28 cellular contexts compared by ENCODE assay signal in genomic region chr10:48541144-48541795, GRCh38.
DNase-seq lines count a peak whose midpoint lies in the region; ATAC-seq and TF ChIP-seq lines count a peak whose summit lies in the region.
"Had no signal": no experiment of that assay in that cellular context is flagged by ENCODE, and none has a peak within 500 bp of the region (broad histone marks: within the 10 kb centered on the region; RNA-seq: fewer than 3 reads in every experiment).

No MANE protein-coding gene starts in this region.

- DNase-seq in cardiac septum (ENCODE audit: low spot score) (peak; percentile 69), heart left ventricle (no peak), islet precursor cell (peak; percentile 59), aorta (no peak), breast epithelium (ENCODE audit: low spot score in 2 of 2) (no peak)
- DNase-seq in activated T-helper 2 cell treated with anti-CD3 and anti-CD28 coated beads, Interferon-gamma antibody, Interleukin-2, Interleukin-4, amounts not matched to agents 10 μg/mL and 5 μg/mL and 100 μg/mL, durations not matched to agents 14 hours and 24 hours and 36 hours (ENCODE audit: low spot score) = no peak
- DNase-seq: activated CD4-positive, CD25-positive, alpha-beta regulatory T cell; CD4-positive, alpha-beta memory T cell; cerebellar nuclear complex; GOT3; midbrain; naive thymus-derived CD8-positive, alpha-beta T cell; NCI-H1694 treated with DMSO at 0.1 percent for 48 hours; NCI-H2171; NCI-H524; pancreas; PC-3; Right ventricle myocardium superior; spleen; stimulated activated CD4-positive, alpha-beta T cell treated with anti-CD3 and anti-CD28 coated beads, Interleukin-2, amount 100 ng/mL, for 48 hours; SW 1271; T-helper 9 cell; uterus had no signal

- H3K9me3 ChIP-seq in heart left ventricle (no peaks in the 10 kb centered on the region), aorta (ENCODE audit: control insufficient read depth, low read length) (no peaks in the 10 kb centered on the region), breast epithelium (no peaks in the 10 kb centered on the region)
- H3K9me3 ChIP-seq: pancreas, right atrium auricular region, spleen, uterus had no signal

- no peaks in the 10 kb centered on the region for H3K9me3 Mint-ChIP-seq in activated T-helper 2 cell treated with anti-CD3 and anti-CD28 coated beads, Interferon-gamma antibody, Interleukin-2, Interleukin-4, amounts not matched to agents 10 μg/mL and 5 μg/mL and 100 μg/mL, durations not matched to agents 14 hours and 24 hours and 36 hours
- H3K9me3 Mint-ChIP-seq: activated naive CD4-positive, alpha-beta T cell treated with anti-CD3 and anti-CD28 coated beads, Interleukin-2, amount 50 U/mL, for 72 hours; activated T-helper 17 cell treated with anti-CD3 and anti-CD28 coated beads, Interleukin-2, amount 50 U/mL, for 72 hours; naive thymus-derived CD8-positive, alpha-beta T cell had no signal

- H3K4me1 Mint-ChIP-seq in activated T-helper 2 cell treated with anti-CD3 and anti-CD28 coated beads, Interferon-gamma antibody, Interleukin-2, Interleukin-4, amounts not matched to agents 10 μg/mL and 5 μg/mL and 100 μg/mL, durations not matched to agents 14 hours and 24 hours and 36 hours (ENCODE audit: low read depth) = no peaks in the 10 kb centered on the region
- H3K4me1 Mint-ChIP-seq: activated T-helper 17 cell treated with anti-CD3 and anti-CD28 coated beads, Interleukin-2, amount 50 U/mL, for 72 hours; CD4-positive, alpha-beta memory T cell; naive thymus-derived CD8-positive, alpha-beta T cell had no signal

- H3K27ac ChIP-seq in heart left ventricle = no peak overlapping the region
- no peak overlapping the region for H3K27ac ChIP-seq in aorta (ENCODE audit: low read depth in 1 of 2, low read length in 2 of 2)
- no peak overlapping the region for H3K27ac ChIP-seq in breast epithelium
- H3K27ac ChIP-seq: pancreas, right atrium auricular region, spleen, uterus had no signal

- H3K4me3 Mint-ChIP-seq in activated T-helper 2 cell treated with anti-CD3 and anti-CD28 coated beads, Interferon-gamma antibody, Interleukin-2, Interleukin-4, amounts not matched to agents 10 μg/mL and 5 μg/mL and 100 μg/mL, durations not matched to agents 14 hours and 24 hours and 36 hours (ENCODE audit: low read depth) = no peak overlapping the region
- H3K4me3 Mint-ChIP-seq: activated T-helper 17 cell treated with anti-CD3 and anti-CD28 coated beads, Interleukin-2, amount 50 U/mL, for 72 hours; CD4-positive, alpha-beta memory T cell; naive thymus-derived CD8-positive, alpha-beta T cell had no signal

- intact Hi-C loops in cardiac septum (cut with DNase I) = no loop called here
- intact Hi-C loops in heart left ventricle (cut with DNase I) = no loop called here
- intact Hi-C loops in aorta (cut with DNase I) = loop anchor here in 1 of 2 donors (10.0 kb wide), 1 partner anchor 176 kb away; no protein-coding TSS in a partner anchor
- intact Hi-C loops in breast epithelium (cut with DNase I; ENCODE audit: low total_unique reads) = no loop called here
- intact Hi-C loops in activated T-helper 2 cell treated with anti-CD3 and anti-CD28 coated beads, Interferon-gamma antibody, Interleukin-2, Interleukin-4, amounts not matched to agents 10 μg/mL and 5 μg/mL and 100 μg/mL, durations not matched to agents 14 hours and 24 hours and 36 hours (cut with micrococcal nuclease) = no loop called here

- TF ChIP-seq CTCF in heart left ventricle (IDR thresholded peaks at IDR 0.05) = no peak
- no peak for TF ChIP-seq CTCF in breast epithelium (IDR thresholded peaks at IDR 0.05)

- H3K4me3 ChIP-seq in heart left ventricle (no peak overlapping the region), aorta (ENCODE audit: low read length in 2 of 2) (no peak overlapping the region), breast epithelium (no peak overlapping the region)
- H3K4me3 ChIP-seq: pancreas, right atrium auricular region, spleen, uterus had no signal

- WGBS in heart left ventricle, 4 donors = 85 to 88% (median 86%) methylated on average over 7 of the region's 7 CpGs
- WGBS in aorta, 2 donors = 78 to 83% methylated on average over 7 of the region's 7 CpGs

- TF ChIP-seq POLR2A in heart left ventricle (IDR thresholded peaks at IDR 0.05) (no peak), breast epithelium (IDR thresholded peaks at IDR 0.05) (no peak)

- ATAC-seq in heart left ventricle = no peak
- peak; percentile 58 for ATAC-seq in SK-N-SH treated with all-trans-retinoic acid at 6 μM for 48 hours
- peak; percentile 31 for ATAC-seq in aorta (ENCODE audit: low FRiP score)
- ATAC-seq in GM21526 (IDR thresholded peaks at IDR 0.05; ENCODE audit: low FRiP score, unreplicated experiment) = no peak
- ATAC-seq: activated naive CD4-positive, alpha-beta T cell treated with anti-CD3 and anti-CD28 coated beads, Interleukin-2, amount 50 U/mL, for 72 hours; activated T-helper 17 cell treated with anti-CD3 and anti-CD28 coated beads, Interleukin-2, amount 50 U/mL, for 72 hours; naive thymus-derived CD8-positive, alpha-beta T cell; pancreas; PC-3 had no signal

- H3K4me1 ChIP-seq in heart left ventricle = no peaks in the 10 kb centered on the region
- H3K4me1 ChIP-seq in aorta (ENCODE audit: control insufficient read depth in 1 of 2, insufficient read depth in 2 of 2, low read length in 2 of 2) = no peaks in the 10 kb centered on the region
- no peaks in the 10 kb centered on the region for H3K4me1 ChIP-seq in breast epithelium
- H3K4me1 ChIP-seq: pancreas, right atrium auricular region, spleen, uterus had no signal

- H3K36me3 ChIP-seq in heart left ventricle (no peaks in the 10 kb centered on the region), aorta (ENCODE audit: control insufficient read depth in 1 of 2, insufficient read depth in 2 of 2, low read length in 1 of 2) (no peaks in the 10 kb centered on the region), breast epithelium (no peaks in the 10 kb centered on the region)
- H3K36me3 ChIP-seq: pancreas, right atrium auricular region, spleen, uterus had no signal

- no peak overlapping the region for H3K27ac Mint-ChIP-seq in activated T-helper 2 cell treated with anti-CD3 and anti-CD28 coated beads, Interferon-gamma antibody, Interleukin-2, Interleukin-4, amounts not matched to agents 10 μg/mL and 5 μg/mL and 100 μg/mL, durations not matched to agents 14 hours and 24 hours and 36 hours
- H3K27ac Mint-ChIP-seq: activated T-helper 17 cell treated with anti-CD3 and anti-CD28 coated beads, Interleukin-2, amount 50 U/mL, for 72 hours; CD4-positive, alpha-beta memory T cell; naive thymus-derived CD8-positive, alpha-beta T cell had no signal

- no peaks in the 10 kb centered on the region for H3K36me3 Mint-ChIP-seq in activated T-helper 2 cell treated with anti-CD3 and anti-CD28 coated beads, Interferon-gamma antibody, Interleukin-2, Interleukin-4, amounts not matched to agents 10 μg/mL and 5 μg/mL and 100 μg/mL, durations not matched to agents 14 hours and 24 hours and 36 hours (ENCODE audit: low read depth)
- H3K36me3 Mint-ChIP-seq: activated naive CD4-positive, alpha-beta T cell treated with anti-CD3 and anti-CD28 coated beads, Interleukin-2, amount 50 U/mL, for 72 hours; CD4-positive, alpha-beta memory T cell; naive thymus-derived CD8-positive, alpha-beta T cell had no signal

- peaks cover 3% of the 10 kb centered on the region for H3K27me3 Mint-ChIP-seq in activated T-helper 2 cell treated with anti-CD3 and anti-CD28 coated beads, Interferon-gamma antibody, Interleukin-2, Interleukin-4, amounts not matched to agents 10 μg/mL and 5 μg/mL and 100 μg/mL, durations not matched to agents 14 hours and 24 hours and 36 hours (ENCODE audit: low read depth)
- H3K27me3 Mint-ChIP-seq: activated T-helper 17 cell treated with anti-CD3 and anti-CD28 coated beads, Interleukin-2, amount 50 U/mL, for 72 hours had no signal

- H3K27me3 ChIP-seq in heart left ventricle (no peaks in the 10 kb centered on the region), aorta (ENCODE audit: control insufficient read depth in 1 of 2, insufficient read depth in 2 of 2, low read length in 1 of 2) (no peaks in the 10 kb centered on the region), breast epithelium (no peaks in the 10 kb centered on the region)
- H3K27me3 ChIP-seq: pancreas, right atrium auricular region, spleen, uterus had no signal

TF ChIP-seq in SK-N-SH treated with all-trans-retinoic acid at 6 μM for 48 hours, 23 proteins besides CTCF, POLR2A, EP300 and RAD21:
- 0 out of 2 replicates have a peak, but pooled peaks have one; percentile 16 for TF ChIP-seq ISL1 (CRISPR knock-in tag; IDR thresholded peaks at IDR 0.05)
- no peak for TF ChIP-seq SNAI2 (CRISPR knock-in tag; IDR thresholded peaks at IDR 0.05)

Comparison
In these comparisons a context has a peak if more than half of its experiments do, and no peak if none do; other contexts are left out.
1. DNase-seq: peak in cardiac septum (single experiment) and islet precursor cell (single experiment); none in heart left ventricle (0 of 5), aorta (0 of 2), breast epithelium (0 of 2) and activated T-helper 2 cell treated with anti-CD3 and anti-CD28 coated beads, Interferon-gamma antibody, Interleukin-2, Interleukin-4, amounts not matched to agents 10 μg/mL and 5 μg/mL and 100 μg/mL, durations not matched to agents 14 hours and 24 hours and 36 hours (single experiment).
2. ATAC-seq: peak in SK-N-SH treated with all-trans-retinoic acid at 6 μM for 48 hours (single experiment) and aorta (single experiment); none in heart left ventricle (0 of 4) and GM21526 (single experiment).